13 cellular contexts compared by ENCODE assay signal in the genomic region with DNA sequence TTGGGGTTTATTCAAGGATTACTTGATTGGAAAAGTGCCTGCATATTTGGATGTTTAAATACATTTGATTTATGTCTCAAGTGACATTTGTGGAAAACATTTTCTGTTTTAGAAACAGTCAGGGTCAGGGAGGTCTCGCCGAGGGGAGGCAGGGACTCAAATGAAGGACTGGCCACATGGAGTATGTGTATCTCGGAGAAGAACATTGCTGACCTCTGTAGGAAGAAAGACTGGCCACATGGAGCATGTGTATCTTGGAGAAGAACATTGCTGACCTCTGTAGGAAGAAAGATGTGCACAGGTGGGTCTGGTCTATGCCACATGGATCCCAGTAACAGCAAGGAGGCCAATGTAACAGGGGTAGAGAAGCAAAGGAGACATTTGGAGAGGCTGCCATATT.
DNase-seq lines count a peak whose midpoint lies in the region; ATAC-seq, FAIRE-seq and TF ChIP-seq lines count a peak whose summit lies in the region.
"Had no signal": no experiment of that assay in that cellular context is flagged by ENCODE, and none has a peak within 500 bp of the region (broad histone marks: within the 10 kb centered on the region; RNA-seq: fewer than 3 reads in every experiment).

No MANE protein-coding gene starts in this region.

- H3K27me3 ChIP-seq in AG04450 (ENCODE audit: control insufficient read depth, insufficient read depth, low read length) (no peaks in the 10 kb centered on the region), astrocyte (ENCODE audit: insufficient read depth, low read length) (no peaks in the 10 kb centered on the region)
- H3K27me3 ChIP-seq: transverse colon had no signal

- CTCF ChIA-PET in AG04450 (lab: Charles Lee): no interaction called here

- no peak overlapping the region for H3K27ac Mint-ChIP-seq in astrocyte (ENCODE audit: unreplicated experiment)
- H3K27ac Mint-ChIP-seq: activated CD8-positive, alpha-beta T cell treated with anti-CD3 and anti-CD28 coated beads, Interleukin-2, amount 10 ng/mL, durations not matched to agents 7 days and 5 days; CD4-positive, CD25-positive, alpha-beta regulatory T cell; T-cell had no signal

- no peaks in the 10 kb centered on the region for H3K36me3 Mint-ChIP-seq in astrocyte (ENCODE audit: low read depth, unreplicated experiment)
- H3K36me3 Mint-ChIP-seq: CD4-positive, CD25-positive, alpha-beta regulatory T cell; T-cell had no signal

- H3K9ac ChIP-seq in astrocyte (ENCODE audit: low read length): no peak overlapping the region

- peaks cover 5% of the 10 kb centered on the region for H3K4me1 Mint-ChIP-seq in astrocyte (ENCODE audit: low read depth, unreplicated experiment)
- H3K4me1 Mint-ChIP-seq: CD4-positive, CD25-positive, alpha-beta regulatory T cell; T-cell had no signal

- H2AFZ ChIP-seq in astrocyte (ENCODE audit: low read depth, low read length): no peak overlapping the region

- no peak overlapping the region for H3K4me3 Mint-ChIP-seq in astrocyte (ENCODE audit: unreplicated experiment)
- H3K4me3 Mint-ChIP-seq: activated CD8-positive, alpha-beta T cell treated with anti-CD3 and anti-CD28 coated beads, Interleukin-2, amount 10 ng/mL, durations not matched to agents 7 days and 5 days; CD4-positive, CD25-positive, alpha-beta regulatory T cell; T-cell had no signal

- no peak overlapping the region for H3K27ac ChIP-seq in AG04450 (ENCODE audit: low read depth, low read length)
- no peak overlapping the region for H3K27ac ChIP-seq in astrocyte (ENCODE audit: low read depth, low read length)
- H3K27ac ChIP-seq: transverse colon had no signal

- H3K27me3 Mint-ChIP-seq in astrocyte (ENCODE audit: low read depth, unreplicated experiment): no peaks in the 10 kb centered on the region
- H3K27me3 Mint-ChIP-seq: CD4-positive, CD25-positive, alpha-beta regulatory T cell; T-cell had no signal

- TF ChIP-seq CTCF in AG04450 (IDR thresholded peaks at IDR 0.05; ENCODE audit: low read depth, low read length) (peak; percentile 15; the same call in 1 of the 2 replicates), LNCAP (IDR thresholded peaks at IDR 0.05) (peak; percentile 51; the same call in 1 of the 2 replicates), astrocyte (IDR thresholded peaks at IDR 0.05; ENCODE audit: insufficient read depth, low read depth, low read length) (no peak)

- POLR2A ChIA-PET in AG04450 (lab: Yijun Ruan, JAX): no interaction called here

- no peak overlapping the region for H3K4me2 ChIP-seq in astrocyte (ENCODE audit: low read length)

- ATAC-seq in left lobe of liver (peak; percentile 36), HG02759 (IDR thresholded peaks at IDR 0.05; ENCODE audit: unreplicated experiment) (no peak)
- ATAC-seq: activated CD8-positive, alpha-beta T cell treated with anti-CD3 and anti-CD28 coated beads, Interleukin-2, amount 10 ng/mL, durations not matched to agents 7 days and 5 days; left ventricle myocardium superior; T-cell had no signal

- H3K9me3 ChIP-seq in AG04450 (ENCODE audit: control insufficient read depth, insufficient read depth, low read length): peaks cover 24% of the 10 kb centered on the region
- H3K9me3 ChIP-seq in astrocyte (ENCODE audit: insufficient read depth, low read depth, low read length): peaks cover 11% of the 10 kb centered on the region

- H3K79me2 ChIP-seq in astrocyte (ENCODE audit: insufficient read depth, low read length): no peaks in the 10 kb centered on the region

- H3K4me3 ChIP-seq in AG04450 (ENCODE audit: low read depth, low read length) (no peak overlapping the region), astrocyte (ENCODE audit: insufficient read depth, low read depth, low read length) (no peak overlapping the region)
- H3K4me3 ChIP-seq: transverse colon had no signal

- H4K20me1 ChIP-seq in astrocyte (ENCODE audit: insufficient read depth, low read length): no peaks in the 10 kb centered on the region

- no peaks in the 10 kb centered on the region for H3K36me3 ChIP-seq in astrocyte (ENCODE audit: insufficient read depth, low read length)
- H3K36me3 ChIP-seq: transverse colon had no signal

- no peak for DNase-seq in AG04450 (ENCODE audit: low read depth, low spot score)
- DNase-seq in astrocyte (ENCODE audit: low read depth): peak; percentile 2
- no peak for DNase-seq in left lobe of liver (ENCODE audit: low spot score)
- no peak for DNase-seq in DMS153 treated with DMSO at 0.1 percent for 48 hours (lab: John Stamatoyannopoulos, UW; ENCODE audit: unreplicated experiment)
- no peak for DNase-seq in dermis blood vessel endothelial cell
- DNase-seq in NCI-H345 (lab: John Stamatoyannopoulos, UW): no peak
- DNase-seq: activated CD8-positive, alpha-beta T cell treated with anti-CD3 and anti-CD28 coated beads, Interleukin-2, amount 10 ng/mL, durations not matched to agents 7 days and 5 days; CD4-positive, CD25-positive, alpha-beta regulatory T cell; left ventricle myocardium superior; T-cell; transverse colon had no signal

- no peak for FAIRE-seq in astrocyte (lab: Jason Lieb, UNC)

- H3K9me3 Mint-ChIP-seq in astrocyte (ENCODE audit: unreplicated experiment): peaks cover 12% of the 10 kb centered on the region

- no peaks in the 10 kb centered on the region for H3K4me1 ChIP-seq in astrocyte (ENCODE audit: insufficient read depth, low read length)
- H3K4me1 ChIP-seq: transverse colon had no signal
